In genomic region chr6:13908955-13909381, GRCh38 we compare ENCODE assay signal across 8 cellular contexts. TPM values are rescaled to one million over a fixed set of nuclear protein-coding genes. Genes with fewer than 3 reads are reported as not detected.
DNase-seq lines count a peak whose midpoint lies in the region; ATAC-seq and TF ChIP-seq lines count a peak whose summit lies in the region.

No MANE protein-coding gene starts in this region.

- no peak overlapping the region for H3K4me2 ChIP-seq in MM.1S (ENCODE audit: low read depth, low read length)

- no peaks in the 10 kb centered on the region for H3K79me2 ChIP-seq in MM.1S (ENCODE audit: low read length)

- no peaks in the 10 kb centered on the region for H3K9me2 ChIP-seq in MM.1S (replicated peaks; ENCODE audit: insufficient read depth, low read length)

- no peak overlapping the region for H2AFZ ChIP-seq in MM.1S (ENCODE audit: low read length)

- H3K27me3 ChIP-seq in MM.1S (replicated peaks; ENCODE audit: insufficient read depth, low read length) (no peaks in the 10 kb centered on the region), adipocyte (replicated peaks; ENCODE audit: control insufficient read depth, insufficient read depth, low read length) (peaks cover 8% of the 10 kb centered on the region), heart right ventricle (peaks cover 0 to 36% (median 20%) of the 10 kb centered on the region in 7 donors)

- no peaks in the 10 kb centered on the region for H3K4me1 ChIP-seq in MM.1S (ENCODE audit: low read length)
- H3K4me1 ChIP-seq in adipocyte (ENCODE audit: control insufficient read depth, insufficient read depth, low read length), result peaks cover 12% of the 10 kb centered on the region
- H3K4me1 ChIP-seq in heart right ventricle, result peaks cover 0 to 5% (median 0%) of the 10 kb centered on the region in 9 donors

- ATAC-seq in heart right ventricle (peak in 5 of 8 donors; percentile 62 to 79 (median 66)), HG03039 (IDR thresholded peaks at IDR 0.05; ENCODE audit: unreplicated experiment) (no peak)

- H3K27ac ChIP-seq in MM.1S (ENCODE audit: low read length), result no peak overlapping the region
- H3K27ac ChIP-seq in heart right ventricle, result no peak overlapping the region

- no peak overlapping the region for H3K4me3 ChIP-seq in MM.1S (ENCODE audit: low read length)
- no peak overlapping the region for H3K4me3 ChIP-seq in adipocyte (ENCODE audit: low read length)
- no peak overlapping the region for H3K4me3 ChIP-seq in heart right ventricle
- H3K4me3 ChIP-seq in retinal pigment epithelial cell (ENCODE audit: low read length), result no peak overlapping the region

- H3K9me3 ChIP-seq in MM.1S (replicated peaks; ENCODE audit: insufficient read depth, low read length) (no peaks in the 10 kb centered on the region), adipocyte (ENCODE audit: control insufficient read depth, low read length) (no peaks in the 10 kb centered on the region), heart right ventricle (no peaks in the 10 kb centered on the region)

- intact Hi-C loops in heart right ventricle (cut with DNase I), result loop anchor here (1.0 to 10.0 kb wide), 9 partner anchors 114 to 238 kb away; no protein-coding TSS in a partner anchor

- no peaks in the 10 kb centered on the region for H3F3A ChIP-seq in MM.1S (ENCODE audit: insufficient read depth, low read length)

- WGBS in heart right ventricle, 2 donors, result 2% methylated on average over 3 of the region's 3 CpGs

- peak; percentile 38 for DNase-seq in activated gamma-delta T cell treated with Interleukin-2 at 50 U/mL for 16 hours
- DNase-seq in activated gamma-delta T cell (lab: John Stamatoyannopoulos, UW), result no peak
- peak; percentile 72 for DNase-seq in MM.1S
- DNase-seq in RPMI8226, result peak; percentile 70
- peak; percentile 86 for DNase-seq in adipocyte (ENCODE audit: low read depth)
- DNase-seq in heart right ventricle, result peak in 1 of 2 donors; percentile 49
- DNase-seq in retinal pigment epithelial cell (ENCODE audit: low read depth), result peak; percentile 41

- no peaks in the 10 kb centered on the region for H4K20me1 ChIP-seq in MM.1S (ENCODE audit: insufficient read depth, low read length)

- H3K36me3 ChIP-seq in MM.1S (replicated peaks; ENCODE audit: insufficient read depth, low read length) (no peaks in the 10 kb centered on the region), adipocyte (ENCODE audit: control insufficient read depth, insufficient read depth, low read length, severe bottlenecking) (no peaks in the 10 kb centered on the region), heart right ventricle (no peaks in the 10 kb centered on the region)

- H3K9ac ChIP-seq in MM.1S (ENCODE audit: low read length) (no peak overlapping the region), adipocyte (ENCODE audit: low read length) (no peak overlapping the region)

- TF ChIP-seq CTCF in MM.1S (IDR thresholded peaks at IDR 0.05; ENCODE audit: low read length) (peak; percentile 81), heart right ventricle (IDR thresholded peaks at IDR 0.05) (peak; percentile 70 to 87 (median 80)), retinal pigment epithelial cell (conservative IDR thresholded peaks at IDR 0.05; ENCODE audit: low read depth, low read length) (peak; percentile 75)

RNA-seq across cellular contexts. Expression of gene RNF182, which starts 15.8 kb away (rescaled TPM):
- total RNA-seq in heart right ventricle, result under 1 TPM in 1 of 10 donors, not detected in 9; 0.07 TPM
- polyA plus RNA-seq in heart right ventricle, result under 1 TPM in 1 of 2 donors, not detected in 1; 0.06 TPM
